Comparison of ENCODE assay signal across 23 cellular contexts in genomic region chr4:66330125-66330524, GRCh38.
"Had no signal": no experiment of that assay in that cellular context is flagged by ENCODE, and none has a peak within 500 bp of the region (broad histone marks: within the 10 kb centered on the region; RNA-seq: fewer than 3 reads in every experiment).

No MANE protein-coding gene starts in this region.

- H3K4me1 ChIP-seq: esophagus squamous epithelium, gastrocnemius medialis, heart right ventricle, left lung, lower lobe of right lung, stomach had no signal

- H3K27ac Mint-ChIP-seq: memory B cell, mesothelial cell of epicardium, natural killer cell, progenitor cell of endocrine pancreas, type B pancreatic cell had no signal

- H3K36me3 ChIP-seq: esophagus squamous epithelium, gastrocnemius medialis, heart right ventricle, left lung, lower lobe of right lung, ovary, stomach, thoracic aorta had no signal

- H3K36me3 Mint-ChIP-seq: memory B cell, mesothelial cell of epicardium, natural killer cell, type B pancreatic cell had no signal

- H3K4me1 Mint-ChIP-seq: memory B cell, natural killer cell, neural crest cell had no signal

- DNase-seq: effector memory CD4-positive, alpha-beta T cell; esophagus squamous epithelium; gastrocnemius medialis; heart right ventricle; hypothalamus; islet precursor cell; left lung; lower lobe of right lung; natural killer cell; nucleus accumbens; ovary; right cardiac atrium; small intestine; stimulated activated CD4-positive, alpha-beta T cell treated with anti-CD3 and anti-CD28 coated beads, Interleukin-12 subunit alpha, Interleukin-12 subunit beta, amount 100 ng/mL, for 4 hours; stimulated activated naive CD4-positive, alpha-beta T cell; stomach; substantia nigra had no signal

- H3K4me3 Mint-ChIP-seq: memory B cell, mesothelial cell of epicardium, natural killer cell, neural crest cell, type B pancreatic cell had no signal

- H3K27me3 ChIP-seq: esophagus squamous epithelium, gastrocnemius medialis, heart right ventricle, left lung, ovary, stomach had no signal

- H3K4me3 ChIP-seq: esophagus squamous epithelium, gastrocnemius medialis, heart right ventricle, left lung, lower lobe of right lung, ovary, stomach, thoracic aorta had no signal

- H3K9me3 Mint-ChIP-seq: memory B cell, type B pancreatic cell had no signal

- H3K27ac ChIP-seq: esophagus squamous epithelium, gastrocnemius medialis, heart right ventricle, left lung, lower lobe of right lung, ovary, stomach, thoracic aorta had no signal

- H3K9me3 ChIP-seq: esophagus squamous epithelium, gastrocnemius medialis, heart right ventricle, left lung, lower lobe of right lung, ovary, stomach, thoracic aorta had no signal

- H3K27me3 Mint-ChIP-seq: memory B cell, progenitor cell of endocrine pancreas, type B pancreatic cell had no signal
